In the genomic region with DNA sequence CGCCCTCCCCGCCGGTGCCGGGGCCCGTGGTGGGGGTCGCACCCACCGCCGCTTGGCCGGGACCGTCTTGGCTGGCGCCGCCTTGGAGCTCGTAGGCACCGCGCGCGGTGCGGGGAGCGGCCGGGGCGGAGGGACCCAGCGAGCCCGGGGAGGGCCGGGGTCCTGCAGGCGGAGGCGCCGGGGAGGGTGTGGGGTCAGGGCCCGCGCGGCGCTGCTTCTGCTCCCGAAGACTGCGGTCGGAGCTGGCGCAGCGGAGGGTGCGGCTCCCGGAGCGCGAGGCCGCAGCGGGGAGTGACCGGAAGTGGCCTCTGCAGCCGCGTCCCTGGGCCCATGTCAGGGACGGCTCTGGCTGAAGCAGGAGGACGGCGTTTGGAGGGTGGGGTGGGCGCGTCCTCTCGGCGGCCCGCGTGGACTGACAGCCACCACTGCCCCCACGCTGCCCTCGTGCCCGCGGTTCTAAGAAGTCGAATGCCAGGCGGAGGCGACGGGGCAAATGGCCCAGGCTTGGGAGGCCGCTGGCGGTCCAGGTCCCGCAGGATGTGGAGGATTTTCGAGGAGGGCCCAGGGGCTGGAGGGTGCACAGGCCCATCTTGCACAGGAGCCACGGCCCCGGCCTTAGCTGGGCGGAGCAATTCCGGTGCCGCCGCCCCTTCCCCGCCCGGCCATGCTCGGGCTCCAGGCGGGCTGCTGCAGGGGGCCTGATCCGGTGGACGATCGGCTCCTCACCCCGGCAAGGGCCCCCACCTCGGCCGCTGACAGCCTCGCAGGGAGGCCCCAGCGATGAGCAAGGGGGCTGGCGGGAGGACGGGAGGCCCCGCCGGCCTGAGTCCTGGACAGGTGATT, we compare ENCODE assay signal across 1 cellular context.
TF ChIP-seq lines count a peak whose summit lies in the region.

No MANE protein-coding gene starts in this region.

TF ChIP-seq in HepG2, 621 proteins besides CTCF, POLR2A, EP300 and RAD21 (continued from another document and continues in another):
- TF ChIP-seq, protein P1, sequence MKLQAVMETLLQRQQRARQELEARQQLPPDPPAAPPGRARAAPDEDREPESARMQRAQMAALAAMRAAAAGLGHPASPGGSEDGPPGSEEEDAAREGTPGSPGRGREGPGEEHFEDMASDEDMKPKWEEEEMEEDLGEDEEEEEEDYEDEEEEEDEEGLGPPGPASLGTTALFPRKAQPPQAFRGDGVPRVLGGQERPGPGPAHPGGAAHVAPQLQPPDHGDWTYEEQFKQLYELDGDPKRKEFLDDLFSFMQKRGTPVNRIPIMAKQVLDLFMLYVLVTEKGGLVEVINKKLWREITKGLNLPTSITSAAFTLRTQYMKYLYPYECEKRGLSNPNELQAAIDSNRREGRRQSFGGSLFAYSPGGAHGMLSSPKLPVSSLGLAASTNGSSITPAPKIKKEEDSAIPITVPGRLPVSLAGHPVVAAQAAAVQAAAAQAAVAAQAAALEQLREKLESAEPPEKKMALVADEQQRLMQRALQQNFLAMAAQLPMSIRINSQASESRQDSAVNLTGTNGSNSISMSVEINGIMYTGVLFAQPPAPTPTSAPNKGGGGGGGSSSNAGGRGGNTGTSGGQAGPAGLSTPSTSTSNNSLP (IDR thresholded peaks at IDR 0.05; ENCODE audit: low read depth, low read length): no peak
- TF ChIP-seq, protein P2, sequence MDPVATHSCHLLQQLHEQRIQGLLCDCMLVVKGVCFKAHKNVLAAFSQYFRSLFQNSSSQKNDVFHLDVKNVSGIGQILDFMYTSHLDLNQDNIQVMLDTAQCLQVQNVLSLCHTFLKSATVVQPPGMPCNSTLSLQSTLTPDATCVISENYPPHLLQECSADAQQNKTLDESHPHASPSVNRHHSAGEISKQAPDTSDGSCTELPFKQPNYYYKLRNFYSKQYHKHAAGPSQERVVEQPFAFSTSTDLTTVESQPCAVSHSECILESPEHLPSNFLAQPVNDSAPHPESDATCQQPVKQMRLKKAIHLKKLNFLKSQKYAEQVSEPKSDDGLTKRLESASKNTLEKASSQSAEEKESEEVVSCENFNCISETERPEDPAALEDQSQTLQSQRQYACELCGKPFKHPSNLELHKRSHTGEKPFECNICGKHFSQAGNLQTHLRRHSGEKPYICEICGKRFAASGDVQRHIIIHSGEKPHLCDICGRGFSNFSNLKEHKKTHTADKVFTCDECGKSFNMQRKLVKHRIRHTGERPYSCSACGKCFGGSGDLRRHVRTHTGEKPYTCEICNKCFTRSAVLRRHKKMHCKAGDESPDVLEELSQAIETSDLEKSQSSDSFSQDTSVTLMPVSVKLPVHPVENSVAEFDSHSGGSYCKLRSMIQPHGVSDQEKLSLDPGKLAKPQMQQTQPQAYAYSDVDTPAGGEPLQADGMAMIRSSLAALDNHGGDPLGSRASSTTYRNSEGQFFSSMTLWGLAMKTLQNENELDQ (CRISPR knock-in tag; IDR thresholded peaks at IDR 0.05; ENCODE audit: borderline replicate concordance): no peak
- TF ChIP-seq, protein P3, sequence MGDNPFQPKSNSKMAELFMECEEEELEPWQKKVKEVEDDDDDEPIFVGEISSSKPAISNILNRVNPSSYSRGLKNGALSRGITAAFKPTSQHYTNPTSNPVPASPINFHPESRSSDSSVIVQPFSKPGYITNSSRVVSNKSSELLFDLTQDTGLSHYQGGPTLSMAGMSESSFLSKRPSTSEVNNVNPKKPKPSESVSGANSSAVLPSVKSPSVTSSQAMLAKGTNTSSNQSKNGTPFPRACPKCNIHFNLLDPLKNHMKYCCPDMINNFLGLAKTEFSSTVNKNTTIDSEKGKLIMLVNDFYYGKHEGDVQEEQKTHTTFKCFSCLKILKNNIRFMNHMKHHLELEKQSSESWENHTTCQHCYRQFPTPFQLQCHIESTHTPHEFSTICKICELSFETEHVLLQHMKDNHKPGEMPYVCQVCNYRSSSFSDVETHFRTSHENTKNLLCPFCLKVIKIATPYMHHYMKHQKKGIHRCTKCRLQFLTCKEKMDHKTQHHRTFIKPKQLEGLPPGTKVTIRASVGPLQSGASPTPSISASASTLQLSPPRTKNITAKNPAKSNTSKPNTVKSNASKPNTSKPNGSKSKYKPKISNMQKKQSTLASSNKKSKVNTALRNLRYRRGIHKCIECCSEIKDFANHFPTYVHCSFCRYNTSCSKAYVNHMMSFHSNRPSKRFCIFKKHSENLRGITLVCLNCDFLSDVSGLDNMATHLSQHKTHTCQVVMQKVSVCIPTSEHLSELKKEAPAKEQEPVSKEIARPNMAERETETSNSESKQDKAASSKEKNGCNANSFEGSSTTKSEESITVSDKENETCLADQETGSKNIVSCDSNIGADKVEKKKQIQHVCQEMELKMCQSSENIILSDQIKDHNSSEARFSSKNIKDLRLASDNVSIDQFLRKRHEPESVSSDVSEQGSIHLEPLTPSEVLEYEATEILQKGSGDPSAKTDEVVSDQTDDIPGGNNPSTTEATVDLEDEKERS (CRISPR knock-in tag; IDR thresholded peaks at IDR 0.05): no peak
- TF ChIP-seq HNRNPL (IDR thresholded peaks at IDR 0.05; ENCODE audit: low read depth, low read length) (peak; percentile 73), NFE2L1 (CRISPR knock-in tag; IDR thresholded peaks at IDR 0.05; ENCODE audit: borderline replicate concordance) (no peak), ZNF20 (CRISPR knock-in tag; IDR thresholded peaks at IDR 0.05) (0 out of 2 replicates have a peak, but pooled peaks have one; percentile 61), ZNF530 (CRISPR knock-in tag; IDR thresholded peaks at IDR 0.05; ENCODE audit: low read depth) (no peak), PHF20 (CRISPR knock-in tag; IDR thresholded peaks at IDR 0.05) (peak; percentile 71), ZNF101 (CRISPR knock-in tag; IDR thresholded peaks at IDR 0.05; ENCODE audit: borderline replicate concordance, low read depth) (no peak), CEBPB (IDR thresholded peaks at IDR 0.05; ENCODE audit: borderline replicate concordance, low read depth, low read length) (no peak), ZNF17 (CRISPR knock-in tag; IDR thresholded peaks at IDR 0.05) (no peak), ZNF432 (CRISPR knock-in tag; IDR thresholded peaks at IDR 0.05; ENCODE audit: borderline replicate concordance) (no peak), SIN3B (IDR thresholded peaks at IDR 0.05; ENCODE audit: low read length) (no peak), RORA (CRISPR knock-in tag; IDR thresholded peaks at IDR 0.05) (no peak), ZNF230 (CRISPR knock-in tag; IDR thresholded peaks at IDR 0.05) (no peak; the same call in 1 of the 2 replicates), ZNF83 (CRISPR knock-in tag; IDR thresholded peaks at IDR 0.05; ENCODE audit: borderline replicate concordance) (no peak; the same call in 1 of the 2 replicates), ONECUT2 (CRISPR knock-in tag; IDR thresholded peaks at IDR 0.05) (0 out of 2 replicates have a peak, but pooled peaks have one; percentile 16), NFE2 (CRISPR knock-in tag; IDR thresholded peaks at IDR 0.05) (no peak), ZNF10 (CRISPR knock-in tag; IDR thresholded peaks at IDR 0.05; ENCODE audit: borderline replicate concordance, low read depth) (no peak), TBL1XR1 (IDR thresholded peaks at IDR 0.05; ENCODE audit: borderline replicate concordance, low read length, partially characterized antibody) (no peak), KDM6A (CRISPR knock-in tag; IDR thresholded peaks at IDR 0.05; ENCODE audit: low read depth) (peak; percentile 27; the same call in 1 of the 2 replicates), MEIS1 (CRISPR knock-in tag; IDR thresholded peaks at IDR 0.05; ENCODE audit: borderline replicate concordance) (peak; percentile 57; the same call in 1 of the 2 replicates), SP140L (CRISPR knock-in tag; IDR thresholded peaks at IDR 0.05; ENCODE audit: borderline replicate concordance) (no peak), HCFC1 (IDR thresholded peaks at IDR 0.05; ENCODE audit: low read depth, low read length) (no peak)
- TF ChIP-seq, protein P4, sequence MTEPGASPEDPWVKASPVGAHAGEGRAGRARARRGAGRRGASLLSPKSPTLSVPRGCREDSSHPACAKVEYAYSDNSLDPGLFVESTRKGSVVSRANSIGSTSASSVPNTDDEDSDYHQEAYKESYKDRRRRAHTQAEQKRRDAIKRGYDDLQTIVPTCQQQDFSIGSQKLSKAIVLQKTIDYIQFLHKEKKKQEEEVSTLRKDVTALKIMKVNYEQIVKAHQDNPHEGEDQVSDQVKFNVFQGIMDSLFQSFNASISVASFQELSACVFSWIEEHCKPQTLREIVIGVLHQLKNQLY (CRISPR knock-in tag; IDR thresholded peaks at IDR 0.05): peak; percentile 17; the same call in 1 of the 2 replicates
- TF ChIP-seq, protein P5, sequence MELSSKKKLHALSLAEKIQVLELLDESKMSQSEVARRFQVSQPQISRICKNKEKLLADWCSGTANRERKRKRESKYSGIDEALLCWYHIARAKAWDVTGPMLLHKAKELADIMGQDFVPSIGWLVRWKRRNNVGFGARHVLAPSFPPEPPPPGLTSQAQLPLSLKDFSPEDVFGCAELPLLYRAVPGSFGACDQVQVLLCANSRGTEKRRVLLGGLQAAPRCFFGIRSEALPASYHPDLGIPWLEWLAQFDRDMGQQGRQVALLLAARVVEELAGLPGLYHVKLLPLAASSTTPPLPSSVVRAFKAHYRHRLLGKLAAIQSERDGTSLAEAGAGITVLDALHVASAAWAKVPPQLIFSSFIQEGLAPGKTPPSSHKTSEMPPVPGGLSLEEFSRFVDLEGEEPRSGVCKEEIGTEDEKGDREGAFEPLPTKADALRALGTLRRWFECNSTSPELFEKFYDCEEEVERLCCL (CRISPR knock-in tag; IDR thresholded peaks at IDR 0.05; ENCODE audit: borderline replicate concordance): peak; percentile 74; the same call in 1 of the 2 replicates
- TF ChIP-seq, protein P6, sequence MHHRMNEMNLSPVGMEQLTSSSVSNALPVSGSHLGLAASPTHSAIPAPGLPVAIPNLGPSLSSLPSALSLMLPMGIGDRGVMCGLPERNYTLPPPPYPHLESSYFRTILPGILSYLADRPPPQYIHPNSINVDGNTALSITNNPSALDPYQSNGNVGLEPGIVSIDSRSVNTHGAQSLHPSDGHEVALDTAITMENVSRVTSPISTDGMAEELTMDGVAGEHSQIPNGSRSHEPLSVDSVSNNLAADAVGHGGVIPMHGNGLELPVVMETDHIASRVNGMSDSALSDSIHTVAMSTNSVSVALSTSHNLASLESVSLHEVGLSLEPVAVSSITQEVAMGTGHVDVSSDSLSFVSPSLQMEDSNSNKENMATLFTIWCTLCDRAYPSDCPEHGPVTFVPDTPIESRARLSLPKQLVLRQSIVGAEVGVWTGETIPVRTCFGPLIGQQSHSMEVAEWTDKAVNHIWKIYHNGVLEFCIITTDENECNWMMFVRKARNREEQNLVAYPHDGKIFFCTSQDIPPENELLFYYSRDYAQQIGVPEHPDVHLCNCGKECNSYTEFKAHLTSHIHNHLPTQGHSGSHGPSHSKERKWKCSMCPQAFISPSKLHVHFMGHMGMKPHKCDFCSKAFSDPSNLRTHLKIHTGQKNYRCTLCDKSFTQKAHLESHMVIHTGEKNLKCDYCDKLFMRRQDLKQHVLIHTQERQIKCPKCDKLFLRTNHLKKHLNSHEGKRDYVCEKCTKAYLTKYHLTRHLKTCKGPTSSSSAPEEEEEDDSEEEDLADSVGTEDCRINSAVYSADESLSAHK (CRISPR knock-in tag; IDR thresholded peaks at IDR 0.05; ENCODE audit: borderline replicate concordance): no peak
- TF ChIP-seq, protein P7, sequence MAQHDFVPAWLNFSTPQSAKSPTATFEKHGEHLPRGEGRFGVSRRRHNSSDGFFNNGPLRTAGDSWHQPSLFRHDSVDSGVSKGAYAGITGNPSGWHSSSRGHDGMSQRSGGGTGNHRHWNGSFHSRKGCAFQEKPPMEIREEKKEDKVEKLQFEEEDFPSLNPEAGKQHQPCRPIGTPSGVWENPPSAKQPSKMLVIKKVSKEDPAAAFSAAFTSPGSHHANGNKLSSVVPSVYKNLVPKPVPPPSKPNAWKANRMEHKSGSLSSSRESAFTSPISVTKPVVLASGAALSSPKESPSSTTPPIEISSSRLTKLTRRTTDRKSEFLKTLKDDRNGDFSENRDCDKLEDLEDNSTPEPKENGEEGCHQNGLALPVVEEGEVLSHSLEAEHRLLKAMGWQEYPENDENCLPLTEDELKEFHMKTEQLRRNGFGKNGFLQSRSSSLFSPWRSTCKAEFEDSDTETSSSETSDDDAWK (CRISPR knock-in tag; IDR thresholded peaks at IDR 0.05): no peak
- TF ChIP-seq, protein P8, sequence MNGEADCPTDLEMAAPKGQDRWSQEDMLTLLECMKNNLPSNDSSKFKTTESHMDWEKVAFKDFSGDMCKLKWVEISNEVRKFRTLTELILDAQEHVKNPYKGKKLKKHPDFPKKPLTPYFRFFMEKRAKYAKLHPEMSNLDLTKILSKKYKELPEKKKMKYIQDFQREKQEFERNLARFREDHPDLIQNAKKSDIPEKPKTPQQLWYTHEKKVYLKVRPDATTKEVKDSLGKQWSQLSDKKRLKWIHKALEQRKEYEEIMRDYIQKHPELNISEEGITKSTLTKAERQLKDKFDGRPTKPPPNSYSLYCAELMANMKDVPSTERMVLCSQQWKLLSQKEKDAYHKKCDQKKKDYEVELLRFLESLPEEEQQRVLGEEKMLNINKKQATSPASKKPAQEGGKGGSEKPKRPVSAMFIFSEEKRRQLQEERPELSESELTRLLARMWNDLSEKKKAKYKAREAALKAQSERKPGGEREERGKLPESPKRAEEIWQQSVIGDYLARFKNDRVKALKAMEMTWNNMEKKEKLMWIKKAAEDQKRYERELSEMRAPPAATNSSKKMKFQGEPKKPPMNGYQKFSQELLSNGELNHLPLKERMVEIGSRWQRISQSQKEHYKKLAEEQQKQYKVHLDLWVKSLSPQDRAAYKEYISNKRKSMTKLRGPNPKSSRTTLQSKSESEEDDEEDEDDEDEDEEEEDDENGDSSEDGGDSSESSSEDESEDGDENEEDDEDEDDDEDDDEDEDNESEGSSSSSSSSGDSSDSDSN (CRISPR knock-in tag; IDR thresholded peaks at IDR 0.05): peak; percentile 98
- TF ChIP-seq, protein P9, sequence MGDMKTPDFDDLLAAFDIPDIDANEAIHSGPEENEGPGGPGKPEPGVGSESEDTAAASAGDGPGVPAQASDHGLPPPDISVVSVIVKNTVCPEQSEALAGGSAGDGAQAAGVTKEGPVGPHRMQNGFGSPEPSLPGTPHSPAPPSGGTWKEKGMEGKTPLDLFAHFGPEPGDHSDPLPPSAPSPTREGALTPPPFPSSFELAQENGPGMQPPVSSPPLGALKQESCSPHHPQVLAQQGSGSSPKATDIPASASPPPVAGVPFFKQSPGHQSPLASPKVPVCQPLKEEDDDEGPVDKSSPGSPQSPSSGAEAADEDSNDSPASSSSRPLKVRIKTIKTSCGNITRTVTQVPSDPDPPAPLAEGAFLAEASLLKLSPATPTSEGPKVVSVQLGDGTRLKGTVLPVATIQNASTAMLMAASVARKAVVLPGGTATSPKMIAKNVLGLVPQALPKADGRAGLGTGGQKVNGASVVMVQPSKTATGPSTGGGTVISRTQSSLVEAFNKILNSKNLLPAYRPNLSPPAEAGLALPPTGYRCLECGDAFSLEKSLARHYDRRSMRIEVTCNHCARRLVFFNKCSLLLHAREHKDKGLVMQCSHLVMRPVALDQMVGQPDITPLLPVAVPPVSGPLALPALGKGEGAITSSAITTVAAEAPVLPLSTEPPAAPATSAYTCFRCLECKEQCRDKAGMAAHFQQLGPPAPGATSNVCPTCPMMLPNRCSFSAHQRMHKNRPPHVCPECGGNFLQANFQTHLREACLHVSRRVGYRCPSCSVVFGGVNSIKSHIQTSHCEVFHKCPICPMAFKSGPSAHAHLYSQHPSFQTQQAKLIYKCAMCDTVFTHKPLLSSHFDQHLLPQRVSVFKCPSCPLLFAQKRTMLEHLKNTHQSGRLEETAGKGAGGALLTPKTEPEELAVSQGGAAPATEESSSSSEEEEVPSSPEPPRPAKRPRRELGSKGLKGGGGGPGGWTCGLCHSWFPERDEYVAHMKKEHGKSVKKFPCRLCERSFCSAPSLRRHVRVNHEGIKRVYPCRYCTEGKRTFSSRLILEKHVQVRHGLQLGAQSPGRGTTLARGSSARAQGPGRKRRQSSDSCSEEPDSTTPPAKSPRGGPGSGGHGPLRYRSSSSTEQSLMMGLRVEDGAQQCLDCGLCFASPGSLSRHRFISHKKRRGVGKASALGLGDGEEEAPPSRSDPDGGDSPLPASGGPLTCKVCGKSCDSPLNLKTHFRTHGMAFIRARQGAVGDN (CRISPR knock-in tag; IDR thresholded peaks at IDR 0.05): peak; percentile 95
- TF ChIP-seq, protein P10, sequence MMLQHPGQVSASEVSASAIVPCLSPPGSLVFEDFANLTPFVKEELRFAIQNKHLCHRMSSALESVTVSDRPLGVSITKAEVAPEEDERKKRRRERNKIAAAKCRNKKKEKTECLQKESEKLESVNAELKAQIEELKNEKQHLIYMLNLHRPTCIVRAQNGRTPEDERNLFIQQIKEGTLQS (CRISPR knock-in tag; IDR thresholded peaks at IDR 0.05): no peak
